ENCODE assay signal across 1 cellular context in genomic region chr3:165128544-165128943, GRCh38.
TF ChIP-seq lines count a peak whose summit lies in the region.

No MANE protein-coding gene starts in this region.

TF ChIP-seq in HepG2, 621 proteins besides CTCF, POLR2A, EP300 and RAD21 (continued from another document and continues in another):
- TF ChIP-seq PRDM10 (CRISPR knock-in tag; IDR thresholded peaks at IDR 0.05; ENCODE audit: low read depth) (no peak), ELK4 (CRISPR knock-in tag; IDR thresholded peaks at IDR 0.05; ENCODE audit: borderline replicate concordance) (no peak), ZNF770 (CRISPR knock-in tag; IDR thresholded peaks at IDR 0.05) (no peak), RXRB (CRISPR knock-in tag; IDR thresholded peaks at IDR 0.05; ENCODE audit: borderline replicate concordance) (peak; percentile 42; the same call in 1 of the 2 replicates), HNF1B (CRISPR knock-in tag; IDR thresholded peaks at IDR 0.05) (peak; percentile 52), ZFP90 (CRISPR knock-in tag; IDR thresholded peaks at IDR 0.05; ENCODE audit: borderline replicate concordance) (no peak), FOXC1 (CRISPR knock-in tag; IDR thresholded peaks at IDR 0.05; ENCODE audit: borderline replicate concordance) (no peak), ARNT (IDR thresholded peaks at IDR 0.05) (no peak), ZNF878 (CRISPR knock-in tag; IDR thresholded peaks at IDR 0.05) (no peak), NFRKB (IDR thresholded peaks at IDR 0.05) (no peak), SKIL (CRISPR knock-in tag; IDR thresholded peaks at IDR 0.05; ENCODE audit: borderline replicate concordance) (no peak), NR1H2 (CRISPR knock-in tag; IDR thresholded peaks at IDR 0.05; ENCODE audit: borderline replicate concordance, low read depth) (no peak), BRF2 (CRISPR knock-in tag; IDR thresholded peaks at IDR 0.05) (no peak), ZNF232 (CRISPR knock-in tag; IDR thresholded peaks at IDR 0.05; ENCODE audit: borderline replicate concordance) (no peak), HOMEZ (CRISPR knock-in tag; IDR thresholded peaks at IDR 0.05; ENCODE audit: low read depth) (peak; percentile 52; the same call in 1 of the 2 replicates), ZNF629 (CRISPR knock-in tag; conservative IDR thresholded peaks at IDR 0.05) (no peak), HOXD1 (CRISPR knock-in tag; IDR thresholded peaks at IDR 0.05) (no peak), ZNF678 (CRISPR knock-in tag; IDR thresholded peaks at IDR 0.05) (no peak), CBFB (CRISPR knock-in tag; IDR thresholded peaks at IDR 0.05) (no peak), ZMAT3 (CRISPR knock-in tag; conservative IDR thresholded peaks at IDR 0.05) (no peak), FOSL1 (CRISPR knock-in tag; IDR thresholded peaks at IDR 0.05; ENCODE audit: borderline replicate concordance) (no peak), BCLAF1 (IDR thresholded peaks at IDR 0.05) (no peak), NRL (CRISPR knock-in tag; IDR thresholded peaks at IDR 0.05; ENCODE audit: borderline replicate concordance) (no peak), MXD1 (CRISPR knock-in tag; IDR thresholded peaks at IDR 0.05) (no peak), TBL1XR1 (IDR thresholded peaks at IDR 0.05; ENCODE audit: borderline replicate concordance, low read length, partially characterized antibody) (no peak), ZNF20 (CRISPR knock-in tag; IDR thresholded peaks at IDR 0.05) (no peak), ZNF513 (CRISPR knock-in tag; conservative IDR thresholded peaks at IDR 0.05) (no peak), THAP8 (CRISPR knock-in tag; IDR thresholded peaks at IDR 0.05; ENCODE audit: borderline replicate concordance) (no peak), ZNF792 (CRISPR knock-in tag; IDR thresholded peaks at IDR 0.05) (no peak), NR3C1 (CRISPR knock-in tag; IDR thresholded peaks at IDR 0.05) (no peak), RNF219 (CRISPR knock-in tag; IDR thresholded peaks at IDR 0.05) (no peak), ZNF282 (IDR thresholded peaks at IDR 0.05; ENCODE audit: partially characterized antibody) (no peak), KMT2B (CRISPR knock-in tag; IDR thresholded peaks at IDR 0.05) (no peak), ZBTB21 (CRISPR knock-in tag; IDR thresholded peaks at IDR 0.05) (no peak), ZFP36L1 (CRISPR knock-in tag; IDR thresholded peaks at IDR 0.05) (peak; percentile 36; the same call in 1 of the 2 replicates), NR2F2 (IDR thresholded peaks at IDR 0.05; ENCODE audit: borderline replicate concordance, low read depth) (no peak), SMAD1 (CRISPR knock-in tag; IDR thresholded peaks at IDR 0.05; ENCODE audit: borderline replicate concordance, low read depth) (no peak), TSC22D2 (CRISPR knock-in tag; IDR thresholded peaks at IDR 0.05; ENCODE audit: borderline replicate concordance) (no peak)
